ENCODE assay signal across 1 cellular context in genomic region chr18:6752200-6752873, GRCh38.
A peak's percentile ranks its signal among the peaks of the same experiment; 100 is the strongest.
TF ChIP-seq lines count a peak whose summit lies in the region.

No MANE protein-coding gene starts in this region.

TF ChIP-seq in WTC11, 78 proteins besides CTCF, POLR2A, EP300 and RAD21 (continued from another document and continues in another):
- TF ChIP-seq ZNF423 (CRISPR knock-in tag; IDR thresholded peaks at IDR 0.05) (peak; percentile 95), ZNF317 (CRISPR knock-in tag; IDR thresholded peaks at IDR 0.05; ENCODE audit: borderline replicate concordance, low read depth) (no peak), E2F1 (CRISPR knock-in tag; IDR thresholded peaks at IDR 0.05) (no peak), TP53 (CRISPR knock-in tag; IDR thresholded peaks at IDR 0.05) (no peak), ZNF416 (CRISPR knock-in tag; IDR thresholded peaks at IDR 0.05) (no peak), ZBTB43 (CRISPR knock-in tag; IDR thresholded peaks at IDR 0.05) (no peak; the same call in 1 of the 2 replicates), JAZF1 (CRISPR knock-in tag; IDR thresholded peaks at IDR 0.05) (no peak), JUN (CRISPR knock-in tag; IDR thresholded peaks at IDR 0.05) (no peak), ZNF671 (CRISPR knock-in tag; IDR thresholded peaks at IDR 0.05) (no peak), GRHL2 (CRISPR knock-in tag; IDR thresholded peaks at IDR 0.05; ENCODE audit: insufficient replicate concordance, severe bottlenecking) (no peak), ZNF263 (CRISPR knock-in tag; IDR thresholded peaks at IDR 0.05; ENCODE audit: low read depth) (no peak), MAX (CRISPR knock-in tag; IDR thresholded peaks at IDR 0.05) (peak; percentile 61; the same call in 1 of the 2 replicates), USF1 (CRISPR knock-in tag; IDR thresholded peaks at IDR 0.05) (no peak), E2F5 (CRISPR knock-in tag; IDR thresholded peaks at IDR 0.05) (no peak), ZNF396 (CRISPR knock-in tag; IDR thresholded peaks at IDR 0.05; ENCODE audit: borderline replicate concordance) (no peak), KAT7 (CRISPR knock-in tag; IDR thresholded peaks at IDR 0.05; ENCODE audit: borderline replicate concordance) (no peak), NR2C2 (CRISPR knock-in tag; IDR thresholded peaks at IDR 0.05) (no peak), ZNF232 (CRISPR knock-in tag; IDR thresholded peaks at IDR 0.05) (0 out of 2 replicates have a peak, but pooled peaks have one; percentile 48), NFYB (CRISPR knock-in tag; conservative IDR thresholded peaks at IDR 0.05; ENCODE audit: low read depth) (no peak), FOXJ3 (CRISPR knock-in tag; IDR thresholded peaks at IDR 0.05; ENCODE audit: borderline replicate concordance) (no peak), CBFB (CRISPR knock-in tag; IDR thresholded peaks at IDR 0.05; ENCODE audit: low read depth) (no peak), ZBTB21 (CRISPR knock-in tag; IDR thresholded peaks at IDR 0.05; ENCODE audit: borderline replicate concordance) (no peak), CREM (CRISPR knock-in tag; IDR thresholded peaks at IDR 0.05) (no peak; the same call in 1 of the 2 replicates), ZNF121 (CRISPR knock-in tag; IDR thresholded peaks at IDR 0.05) (no peak), GABPB1 (CRISPR knock-in tag; IDR thresholded peaks at IDR 0.05) (no peak), GTF2I (CRISPR knock-in tag; conservative IDR thresholded peaks at IDR 0.05) (no peak), HMGA2 (CRISPR knock-in tag; IDR thresholded peaks at IDR 0.05) (no peak), SMAD4 (CRISPR knock-in tag; IDR thresholded peaks at IDR 0.05) (no peak), ZNF532 (CRISPR knock-in tag; IDR thresholded peaks at IDR 0.05; ENCODE audit: borderline replicate concordance) (peak; percentile 92; the same call in 1 of the 2 replicates), PRRX2 (CRISPR knock-in tag; IDR thresholded peaks at IDR 0.05) (peak; percentile 66; the same call in 1 of the 2 replicates)
- TF ChIP-seq, protein P1, sequence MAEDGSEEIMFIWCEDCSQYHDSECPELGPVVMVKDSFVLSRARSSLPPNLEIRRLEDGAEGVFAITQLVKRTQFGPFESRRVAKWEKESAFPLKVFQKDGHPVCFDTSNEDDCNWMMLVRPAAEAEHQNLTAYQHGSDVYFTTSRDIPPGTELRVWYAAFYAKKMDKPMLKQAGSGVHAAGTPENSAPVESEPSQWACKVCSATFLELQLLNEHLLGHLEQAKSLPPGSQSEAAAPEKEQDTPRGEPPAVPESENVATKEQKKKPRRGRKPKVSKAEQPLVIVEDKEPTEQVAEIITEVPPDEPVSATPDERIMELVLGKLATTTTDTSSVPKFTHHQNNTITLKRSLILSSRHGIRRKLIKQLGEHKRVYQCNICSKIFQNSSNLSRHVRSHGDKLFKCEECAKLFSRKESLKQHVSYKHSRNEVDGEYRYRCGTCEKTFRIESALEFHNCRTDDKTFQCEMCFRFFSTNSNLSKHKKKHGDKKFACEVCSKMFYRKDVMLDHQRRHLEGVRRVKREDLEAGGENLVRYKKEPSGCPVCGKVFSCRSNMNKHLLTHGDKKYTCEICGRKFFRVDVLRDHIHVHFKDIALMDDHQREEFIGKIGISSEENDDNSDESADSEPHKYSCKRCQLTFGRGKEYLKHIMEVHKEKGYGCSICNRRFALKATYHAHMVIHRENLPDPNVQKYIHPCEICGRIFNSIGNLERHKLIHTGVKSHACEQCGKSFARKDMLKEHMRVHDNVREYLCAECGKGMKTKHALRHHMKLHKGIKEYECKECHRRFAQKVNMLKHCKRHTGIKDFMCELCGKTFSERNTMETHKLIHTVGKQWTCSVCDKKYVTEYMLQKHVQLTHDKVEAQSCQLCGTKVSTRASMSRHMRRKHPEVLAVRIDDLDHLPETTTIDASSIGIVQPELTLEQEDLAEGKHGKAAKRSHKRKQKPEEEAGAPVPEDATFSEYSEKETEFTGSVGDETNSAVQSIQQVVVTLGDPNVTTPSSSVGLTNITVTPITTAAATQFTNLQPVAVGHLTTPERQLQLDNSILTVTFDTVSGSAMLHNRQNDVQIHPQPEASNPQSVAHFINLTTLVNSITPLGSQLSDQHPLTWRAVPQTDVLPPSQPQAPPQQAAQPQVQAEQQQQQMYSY (CRISPR knock-in tag; IDR thresholded peaks at IDR 0.05), result no peak
- TF ChIP-seq, protein P2, sequence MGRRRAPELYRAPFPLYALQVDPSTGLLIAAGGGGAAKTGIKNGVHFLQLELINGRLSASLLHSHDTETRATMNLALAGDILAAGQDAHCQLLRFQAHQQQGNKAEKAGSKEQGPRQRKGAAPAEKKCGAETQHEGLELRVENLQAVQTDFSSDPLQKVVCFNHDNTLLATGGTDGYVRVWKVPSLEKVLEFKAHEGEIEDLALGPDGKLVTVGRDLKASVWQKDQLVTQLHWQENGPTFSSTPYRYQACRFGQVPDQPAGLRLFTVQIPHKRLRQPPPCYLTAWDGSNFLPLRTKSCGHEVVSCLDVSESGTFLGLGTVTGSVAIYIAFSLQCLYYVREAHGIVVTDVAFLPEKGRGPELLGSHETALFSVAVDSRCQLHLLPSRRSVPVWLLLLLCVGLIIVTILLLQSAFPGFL (CRISPR knock-in tag; IDR thresholded peaks at IDR 0.05; ENCODE audit: borderline replicate concordance), result no peak
- TF ChIP-seq, protein P3, sequence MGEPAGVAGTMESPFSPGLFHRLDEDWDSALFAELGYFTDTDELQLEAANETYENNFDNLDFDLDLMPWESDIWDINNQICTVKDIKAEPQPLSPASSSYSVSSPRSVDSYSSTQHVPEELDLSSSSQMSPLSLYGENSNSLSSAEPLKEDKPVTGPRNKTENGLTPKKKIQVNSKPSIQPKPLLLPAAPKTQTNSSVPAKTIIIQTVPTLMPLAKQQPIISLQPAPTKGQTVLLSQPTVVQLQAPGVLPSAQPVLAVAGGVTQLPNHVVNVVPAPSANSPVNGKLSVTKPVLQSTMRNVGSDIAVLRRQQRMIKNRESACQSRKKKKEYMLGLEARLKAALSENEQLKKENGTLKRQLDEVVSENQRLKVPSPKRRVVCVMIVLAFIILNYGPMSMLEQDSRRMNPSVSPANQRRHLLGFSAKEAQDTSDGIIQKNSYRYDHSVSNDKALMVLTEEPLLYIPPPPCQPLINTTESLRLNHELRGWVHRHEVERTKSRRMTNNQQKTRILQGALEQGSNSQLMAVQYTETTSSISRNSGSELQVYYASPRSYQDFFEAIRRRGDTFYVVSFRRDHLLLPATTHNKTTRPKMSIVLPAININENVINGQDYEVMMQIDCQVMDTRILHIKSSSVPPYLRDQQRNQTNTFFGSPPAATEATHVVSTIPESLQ (CRISPR knock-in tag; IDR thresholded peaks at IDR 0.05), result no peak
- TF ChIP-seq, protein P4, sequence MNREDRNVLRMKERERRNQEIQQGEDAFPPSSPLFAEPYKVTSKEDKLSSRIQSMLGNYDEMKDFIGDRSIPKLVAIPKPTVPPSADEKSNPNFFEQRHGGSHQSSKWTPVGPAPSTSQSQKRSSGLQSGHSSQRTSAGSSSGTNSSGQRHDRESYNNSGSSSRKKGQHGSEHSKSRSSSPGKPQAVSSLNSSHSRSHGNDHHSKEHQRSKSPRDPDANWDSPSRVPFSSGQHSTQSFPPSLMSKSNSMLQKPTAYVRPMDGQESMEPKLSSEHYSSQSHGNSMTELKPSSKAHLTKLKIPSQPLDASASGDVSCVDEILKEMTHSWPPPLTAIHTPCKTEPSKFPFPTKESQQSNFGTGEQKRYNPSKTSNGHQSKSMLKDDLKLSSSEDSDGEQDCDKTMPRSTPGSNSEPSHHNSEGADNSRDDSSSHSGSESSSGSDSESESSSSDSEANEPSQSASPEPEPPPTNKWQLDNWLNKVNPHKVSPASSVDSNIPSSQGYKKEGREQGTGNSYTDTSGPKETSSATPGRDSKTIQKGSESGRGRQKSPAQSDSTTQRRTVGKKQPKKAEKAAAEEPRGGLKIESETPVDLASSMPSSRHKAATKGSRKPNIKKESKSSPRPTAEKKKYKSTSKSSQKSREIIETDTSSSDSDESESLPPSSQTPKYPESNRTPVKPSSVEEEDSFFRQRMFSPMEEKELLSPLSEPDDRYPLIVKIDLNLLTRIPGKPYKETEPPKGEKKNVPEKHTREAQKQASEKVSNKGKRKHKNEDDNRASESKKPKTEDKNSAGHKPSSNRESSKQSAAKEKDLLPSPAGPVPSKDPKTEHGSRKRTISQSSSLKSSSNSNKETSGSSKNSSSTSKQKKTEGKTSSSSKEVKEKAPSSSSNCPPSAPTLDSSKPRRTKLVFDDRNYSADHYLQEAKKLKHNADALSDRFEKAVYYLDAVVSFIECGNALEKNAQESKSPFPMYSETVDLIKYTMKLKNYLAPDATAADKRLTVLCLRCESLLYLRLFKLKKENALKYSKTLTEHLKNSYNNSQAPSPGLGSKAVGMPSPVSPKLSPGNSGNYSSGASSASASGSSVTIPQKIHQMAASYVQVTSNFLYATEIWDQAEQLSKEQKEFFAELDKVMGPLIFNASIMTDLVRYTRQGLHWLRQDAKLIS (CRISPR knock-in tag; IDR thresholded peaks at IDR 0.05; ENCODE audit: borderline replicate concordance), result no peak
- TF ChIP-seq, protein P5, sequence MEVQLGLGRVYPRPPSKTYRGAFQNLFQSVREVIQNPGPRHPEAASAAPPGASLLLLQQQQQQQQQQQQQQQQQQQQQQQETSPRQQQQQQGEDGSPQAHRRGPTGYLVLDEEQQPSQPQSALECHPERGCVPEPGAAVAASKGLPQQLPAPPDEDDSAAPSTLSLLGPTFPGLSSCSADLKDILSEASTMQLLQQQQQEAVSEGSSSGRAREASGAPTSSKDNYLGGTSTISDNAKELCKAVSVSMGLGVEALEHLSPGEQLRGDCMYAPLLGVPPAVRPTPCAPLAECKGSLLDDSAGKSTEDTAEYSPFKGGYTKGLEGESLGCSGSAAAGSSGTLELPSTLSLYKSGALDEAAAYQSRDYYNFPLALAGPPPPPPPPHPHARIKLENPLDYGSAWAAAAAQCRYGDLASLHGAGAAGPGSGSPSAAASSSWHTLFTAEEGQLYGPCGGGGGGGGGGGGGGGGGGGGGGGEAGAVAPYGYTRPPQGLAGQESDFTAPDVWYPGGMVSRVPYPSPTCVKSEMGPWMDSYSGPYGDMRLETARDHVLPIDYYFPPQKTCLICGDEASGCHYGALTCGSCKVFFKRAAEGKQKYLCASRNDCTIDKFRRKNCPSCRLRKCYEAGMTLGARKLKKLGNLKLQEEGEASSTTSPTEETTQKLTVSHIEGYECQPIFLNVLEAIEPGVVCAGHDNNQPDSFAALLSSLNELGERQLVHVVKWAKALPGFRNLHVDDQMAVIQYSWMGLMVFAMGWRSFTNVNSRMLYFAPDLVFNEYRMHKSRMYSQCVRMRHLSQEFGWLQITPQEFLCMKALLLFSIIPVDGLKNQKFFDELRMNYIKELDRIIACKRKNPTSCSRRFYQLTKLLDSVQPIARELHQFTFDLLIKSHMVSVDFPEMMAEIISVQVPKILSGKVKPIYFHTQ (CRISPR knock-in tag; IDR thresholded peaks at IDR 0.05), result peak; percentile 85; the same call in 1 of the 2 replicates
